35 cellular contexts compared by ENCODE assay signal in genomic region chr16:8631818-8632217, GRCh38. TPM values are rescaled to one million over a fixed set of nuclear protein-coding genes. Genes with fewer than 3 reads are reported as not detected.
DNase-seq lines count a peak whose midpoint lies in the region; ATAC-seq and TF ChIP-seq lines count a peak whose summit lies in the region.
"Had no signal": no experiment of that assay in that cellular context is flagged by ENCODE, and none has a peak within 500 bp of the region (broad histone marks: within the 10 kb centered on the region; RNA-seq: fewer than 3 reads in every experiment).

No MANE protein-coding gene starts in this region.

- H3K27me3 Mint-ChIP-seq in CD14-positive monocyte (ENCODE audit: low read depth in 3 of 3) (no peaks in the 10 kb centered on the region), neural crest cell (ENCODE audit: low read depth) (no peaks in the 10 kb centered on the region)
- no peaks in the 10 kb centered on the region for H3K27me3 Mint-ChIP-seq in dendritic cell treated with granulocyte-macrophage colony-stimulating factor and Interleukin-4, amounts not matched to agents 40 ng/mL and 50 ng/mL, for 4 days
- no peaks in the 10 kb centered on the region for H3K27me3 Mint-ChIP-seq in stimulated activated naive B cell treated with anti-CD40 and anti-IgM and Interleukin-4, amounts not matched to agents 10 μg/mL and 1 μg/mL and 100 μg/mL, for 72 hours
- H3K27me3 Mint-ChIP-seq: activated T-cell treated with anti-CD3 and anti-CD28 coated beads, Interleukin-2, amount 50 U/mL, for 24 hours; brain; CD8-positive, alpha-beta memory T cell; T-cell had no signal

- H3K9me3 Mint-ChIP-seq in CD14-positive monocyte, result peaks cover 0 to 5% (median 0%) of the 10 kb centered on the region in 7 donors
- H3K9me3 Mint-ChIP-seq in dendritic cell treated with granulocyte-macrophage colony-stimulating factor and Interleukin-4, amounts not matched to agents 40 ng/mL and 50 ng/mL, for 4 days, result no peaks in the 10 kb centered on the region
- no peaks in the 10 kb centered on the region for H3K9me3 Mint-ChIP-seq in neural crest cell
- H3K9me3 Mint-ChIP-seq in stimulated activated naive B cell treated with anti-CD40 and anti-IgM and Interleukin-4, amounts not matched to agents 10 μg/mL and 1 μg/mL and 100 μg/mL, for 72 hours, result no peaks in the 10 kb centered on the region
- H3K9me3 Mint-ChIP-seq: activated T-cell treated with anti-CD3 and anti-CD28 coated beads, Interleukin-2, amount 50 U/mL, for 24 hours; brain; CD8-positive, alpha-beta memory T cell; nephron progenitor cell; T-cell had no signal

- H3K4me3 Mint-ChIP-seq in CD14-positive monocyte (peak overlapping the region in 1 of 2 donors; percentile 57), neural crest cell (peak overlapping the region; percentile 5)
- H3K4me3 Mint-ChIP-seq in dendritic cell treated with granulocyte-macrophage colony-stimulating factor and Interleukin-4, amounts not matched to agents 40 ng/mL and 50 ng/mL, for 4 days, result peak overlapping the region; percentile 60
- H3K4me3 Mint-ChIP-seq in stimulated activated naive B cell treated with anti-CD40 and anti-IgM and Interleukin-4, amounts not matched to agents 10 μg/mL and 1 μg/mL and 100 μg/mL, for 72 hours, result no peak overlapping the region
- H3K4me3 Mint-ChIP-seq: activated T-cell treated with anti-CD3 and anti-CD28 coated beads, Interleukin-2, amount 50 U/mL, for 24 hours; brain; CD8-positive, alpha-beta memory T cell; nephron progenitor cell; T-cell had no signal

- no peak for DNase-seq in CD14-positive monocyte (ENCODE audit: low spot score)
- no peak for DNase-seq in neural crest cell (ENCODE audit: low read depth, low spot score)
- DNase-seq in stimulated activated naive B cell treated with anti-CD40 and anti-IgM and Interleukin-4, amounts not matched to agents 10 μg/mL and 1 μg/mL and 100 μg/mL, for 72 hours, result no peak
- DNase-seq in stimulated activated CD4-positive, alpha-beta T cell treated with anti-CD3 and anti-CD28 coated beads, Interleukin-2, amount 100 ng/mL, for 48 hours, result no peak
- no peak for DNase-seq in ecto neural progenitor cell (ENCODE audit: low spot score)
- DNase-seq: activated CD4-positive, CD25-positive, alpha-beta regulatory T cell; activated naive CD4-positive, alpha-beta T cell; activated T-cell treated with anti-CD3 and anti-CD28 coated beads, Interleukin-2, amount 50 U/mL, for 24 hours; adrenal gland; CD8-positive, alpha-beta memory T cell; DMS 273 treated with DMSO at 0.1 percent for 48 hours; dorsolateral prefrontal cortex; kidney glomerular epithelial cell; MM.1S; NCI-H1930; NCI-H2171 treated with DMSO at 0.1 percent for 48 hours; NCI-H510A; nephron progenitor cell; pancreas; right cardiac atrium; RPMI8226; stimulated activated CD4-positive, alpha-beta T cell treated with anti-CD3 and anti-CD28 coated beads, Interleukin-4, amount 100 ng/mL, for 4 hours; T-cell; testis; uterus had no signal

- intact Hi-C loops in CD14-positive monocyte (cut with micrococcal nuclease), result loop anchor here (5.0 to 10.0 kb wide), 5 partner anchors 40 to 483 kb away; partner anchors contain the start of genes ABAT (in 1 of the 2), LITAFD (in 1 of the 2), PMM2 (in 1 of the 2) and TMEM186 (in 1 of the 2)
- intact Hi-C loops in dendritic cell treated with granulocyte-macrophage colony-stimulating factor and Interleukin-4, amounts not matched to agents 40 ng/mL and 50 ng/mL, for 4 days (cut with micrococcal nuclease), result loop anchor here (1.0 to 5.0 kb wide), 2 partner anchors 12 to 50 kb away; no protein-coding TSS in a partner anchor

- no peak for ATAC-seq in stimulated activated naive B cell treated with anti-CD40 and anti-IgM and Interleukin-4, amounts not matched to agents 10 μg/mL and 1 μg/mL and 100 μg/mL, for 72 hours (replicated peaks)
- ATAC-seq in HG03159 (IDR thresholded peaks at IDR 0.05; ENCODE audit: unreplicated experiment) (no peak), HG03045 (IDR thresholded peaks at IDR 0.05; ENCODE audit: unreplicated experiment) (no peak)
- ATAC-seq: GM12878, T-cell had no signal

- TF ChIP-seq CTCF in CD14-positive monocyte (IDR thresholded peaks at IDR 0.05), result no peak
- no peak for TF ChIP-seq CTCF in neural crest cell (conservative IDR thresholded peaks at IDR 0.05)

- H3K4me1 Mint-ChIP-seq in CD14-positive monocyte (peaks cover 40% of the 10 kb centered on the region), neural crest cell (peaks cover 7% of the 10 kb centered on the region)
- H3K4me1 Mint-ChIP-seq in dendritic cell treated with granulocyte-macrophage colony-stimulating factor and Interleukin-4, amounts not matched to agents 40 ng/mL and 50 ng/mL, for 4 days (ENCODE audit: low read depth), result peaks cover 57% of the 10 kb centered on the region
- H3K4me1 Mint-ChIP-seq in stimulated activated naive B cell treated with anti-CD40 and anti-IgM and Interleukin-4, amounts not matched to agents 10 μg/mL and 1 μg/mL and 100 μg/mL, for 72 hours, result peaks cover 15 to 23% of the 10 kb centered on the region in 2 donors

- peak overlapping the region; percentile 100 for H3K27ac Mint-ChIP-seq in CD14-positive monocyte
- peak overlapping the region; percentile 96 for H3K27ac Mint-ChIP-seq in dendritic cell treated with granulocyte-macrophage colony-stimulating factor and Interleukin-4, amounts not matched to agents 40 ng/mL and 50 ng/mL, for 4 days
- H3K27ac Mint-ChIP-seq in neural crest cell (ENCODE audit: unreplicated experiment), result peak overlapping the region; percentile 7
- peak overlapping the region; percentile 54 for H3K27ac Mint-ChIP-seq in stimulated activated naive B cell treated with anti-CD40 and anti-IgM and Interleukin-4, amounts not matched to agents 10 μg/mL and 1 μg/mL and 100 μg/mL, for 72 hours
- H3K27ac Mint-ChIP-seq: nephron progenitor cell, T-cell had no signal

- H3K36me3 Mint-ChIP-seq in CD14-positive monocyte, result peaks cover 70 to 82% of the 10 kb centered on the region in 2 donors
- peaks cover 98% of the 10 kb centered on the region for H3K36me3 Mint-ChIP-seq in dendritic cell treated with granulocyte-macrophage colony-stimulating factor and Interleukin-4, amounts not matched to agents 40 ng/mL and 50 ng/mL, for 4 days (ENCODE audit: low read depth)
- peaks cover 26% of the 10 kb centered on the region for H3K36me3 Mint-ChIP-seq in neural crest cell (ENCODE audit: low read depth)
- H3K36me3 Mint-ChIP-seq in stimulated activated naive B cell treated with anti-CD40 and anti-IgM and Interleukin-4, amounts not matched to agents 10 μg/mL and 1 μg/mL and 100 μg/mL, for 72 hours, result peaks cover 61 to 64% of the 10 kb centered on the region in 2 donors

RNA-seq across cellular contexts. Expression of gene METTL22, which starts 10.3 kb away (rescaled TPM):
- polyA plus RNA-seq in CD14-positive monocyte, result 10 to 100 TPM; 36.0 to 44.0 TPM
- 52.0 and 57.0 TPM in 2 replicates for total RNA-seq in neural crest cell

RNA-seq across cellular contexts. Expression of gene TMEM114, which starts 41.5 kb away (rescaled TPM):
- not detected for polyA plus RNA-seq in CD14-positive monocyte
- total RNA-seq in neural crest cell, result not detected in 2 replicates
- total RNA-seq: adrenal gland; CD8-positive, alpha-beta memory T cell; cerebellum; frontal cortex; GM12878; lung microvascular endothelial cell; mucosa of gallbladder; pancreas; right cardiac atrium; SK-MEL-5; T-cell; testis; uterus had no signal
- polyA plus RNA-seq: CD8-positive, alpha-beta memory T cell; GM12878; pancreas; right cardiac atrium had no signal

RNA-seq across cellular contexts. Expression of gene ABAT, which starts 42.6 kb away (rescaled TPM):
- 1 to 10 TPM; 4.9 to 8.7 TPM for polyA plus RNA-seq in CD14-positive monocyte
- 35.2 and 36.5 TPM in 2 replicates for total RNA-seq in neural crest cell

Comparison
In these comparisons a context has a peak if more than half of its experiments do, and no peak if none do; other contexts are left out.
1. H3K27ac Mint-ChIP-seq: peak in every context shown above with its lines; median percentile 100 in CD14-positive monocyte; 96 in dendritic cell treated with granulocyte-macrophage colony-stimulating factor and Interleukin-4, amounts not matched to agents 40 ng/mL and 50 ng/mL, for 4 days; 54 in stimulated activated naive B cell treated with anti-CD40 and anti-IgM and Interleukin-4, amounts not matched to agents 10 μg/mL and 1 μg/mL and 100 μg/mL, for 72 hours; 7 in neural crest cell.
2. H3K4me3 Mint-ChIP-seq: peak in dendritic cell treated with granulocyte-macrophage colony-stimulating factor and Interleukin-4, amounts not matched to agents 40 ng/mL and 50 ng/mL, for 4 days (single experiment) and neural crest cell (single experiment); none in stimulated activated naive B cell treated with anti-CD40 and anti-IgM and Interleukin-4, amounts not matched to agents 10 μg/mL and 1 μg/mL and 100 μg/mL, for 72 hours (0 of 2).